Comparison of ENCODE assay signal across 8 cellular contexts in genomic region chr1:26471498-26472329, GRCh38. TPM values are rescaled to one million over a fixed set of nuclear protein-coding genes. Genes with fewer than 3 reads are reported as not detected.
DNase-seq lines count a peak whose midpoint lies in the region; ATAC-seq, FAIRE-seq and TF ChIP-seq lines count a peak whose summit lies in the region.

No MANE protein-coding gene starts in this region.

- H2BK120ac ChIP-seq in H1 (replicated peaks; ENCODE audit: low read depth, low read length) (no peak overlapping the region), mesenchymal stem cell (ENCODE audit: low read depth, low read length) (no peak overlapping the region)

- peak overlapping the region; percentile 35 for H4K8ac ChIP-seq in H1 (ENCODE audit: extremely low read depth, insufficient read depth, low read length)
- no peak overlapping the region for H4K8ac ChIP-seq in mesenchymal stem cell (ENCODE audit: low read length)

- H3K4me3 ChIP-seq in H1 (ENCODE audit: extremely low read depth in 1 of 4, insufficient read depth in 2 of 4, low read depth in 3 of 4, low read length in 4 of 4) (peak overlapping the region; percentile 65 to 96 (median 78)), mesenchymal stem cell (ENCODE audit: insufficient read depth in 1 of 2, low read depth in 1 of 2, low read length in 2 of 2) (peak overlapping the region; percentile 51 to 82)

- H4K20me1 ChIP-seq in H1 (replicated peaks in 1 of 2; ENCODE audit: control insufficient read depth in 1 of 2, insufficient read depth in 2 of 2, low read length in 2 of 2): peaks cover 6 to 14% of the 10 kb centered on the region in 2 experiments

- no peak overlapping the region for H4K91ac ChIP-seq in H1 (replicated peaks; ENCODE audit: insufficient read length, low read length)
- H4K91ac ChIP-seq in mesenchymal stem cell (ENCODE audit: low read length): no peak overlapping the region

- WGBS in H1 (ENCODE audit: extremely low coverage in 1 of 2, insufficient coverage in 1 of 2, insufficient read length in 1 of 2, insufficient replicate concordance in 2 of 2, low coverage in 1 of 2, low lambda C conversion rate in 2 of 2, missing lambda C conversion rate in 1 of 2), 2 experiments: 2% methylated on average over 33 of the region's 56 CpGs; no CpG with 5 or more reads in 1 of the 2 experiments
- WGBS in mesenchymal stem cell: 3% methylated on average over 41 of the region's 56 CpGs

- H3K56ac ChIP-seq in H1 (replicated peaks; ENCODE audit: insufficient read length, low read depth, low read length): peak overlapping the region; percentile 36

- peak in 1 of 2 experiments; percentile 62; a peak in 1 of 3 replicates for TF ChIP-seq POLR2A in H1 (IDR thresholded peaks at IDR 0.05; ENCODE audit: control extremely low read depth in 1 of 2, low read depth in 2 of 2, low read length in 2 of 2)

- DNase-seq in SHP77 (lab: John Stamatoyannopoulos, UW) (peak; percentile 73 to 79), SHP77 treated with DMSO at 0.1 percent for 48 hours (lab: John Stamatoyannopoulos, UW) (no peak), NCI-H2171 (lab: John Stamatoyannopoulos, UW) (peak; percentile 45), H1 (ENCODE audit: low read depth in 1 of 2, low spot score in 2 of 2) (peak; percentile 36 to 84), mesenchymal stem cell (peak; percentile 91)
- DNase-seq in stimulated activated CD8-positive, alpha-beta memory T cell treated with anti-CD3 and anti-CD28 coated beads, Interleukin-7, amount 100 ng/mL, for 24 hours (ENCODE audit: low read depth): peak; percentile 8

- H3K23me2 ChIP-seq in H1 (ENCODE audit: low read depth, low read length): peaks cover 11% of the 10 kb centered on the region

- peaks cover 0 to 4% (median 0%) of the 10 kb centered on the region in 4 experiments; a peak in 2 of 7 replicates for H3K27me3 ChIP-seq in H1 (replicated peaks in 1 of 4; ENCODE audit: control insufficient read depth in 3 of 4, extremely low read depth in 1 of 4, insufficient read depth in 3 of 4, low read length in 3 of 4)
- H3K27me3 ChIP-seq in mesenchymal stem cell (ENCODE audit: control insufficient read depth in 1 of 2, insufficient read depth in 1 of 2, low read length in 2 of 2): no peaks in the 10 kb centered on the region

- H3K4ac ChIP-seq in H1 (replicated peaks; ENCODE audit: insufficient read length, low read depth, low read length) (peak overlapping the region; percentile 57), mesenchymal stem cell (ENCODE audit: low read depth in 1 of 2, low read length in 2 of 2) (peak overlapping the region in 1 of 2 experiments; percentile 47)

- H3K36me3 ChIP-seq in H1 (ENCODE audit: control insufficient read depth in 2 of 4, insufficient read depth in 4 of 4, low read length in 3 of 4) (peaks cover 21 to 49% (median 35%) of the 10 kb centered on the region in 4 experiments), mesenchymal stem cell (ENCODE audit: control insufficient read depth in 1 of 2, insufficient read depth in 2 of 2, low read depth in 1 of 2, low read length in 2 of 2) (peaks cover 22 to 54% of the 10 kb centered on the region in 2 experiments)

- H2BK5ac ChIP-seq in H1 (ENCODE audit: low read depth, low read length) (peak overlapping the region; percentile 85; the same call in 1 of the 2 replicates), mesenchymal stem cell (ENCODE audit: low read depth, low read length, poor library complexity, severe bottlenecking) (no peak overlapping the region)

- H2AFZ ChIP-seq in H1 (ENCODE audit: low read length) (no peak overlapping the region), mesenchymal stem cell (ENCODE audit: low read depth, low read length) (no peak overlapping the region)

- H3K14ac ChIP-seq in H1 (ENCODE audit: insufficient read length) (no peak overlapping the region), mesenchymal stem cell (ENCODE audit: low read length in 2 of 2) (peak overlapping the region in 1 of 2 experiments; percentile 78)

- H2AK5ac ChIP-seq in H1 (ENCODE audit: low read depth, low read length): no peak overlapping the region
- no peak overlapping the region for H2AK5ac ChIP-seq in mesenchymal stem cell (ENCODE audit: low read length, severe bottlenecking)

- peaks cover 5 to 15% of the 10 kb centered on the region in 2 experiments; a peak in 3 of 4 replicates for H3K79me2 ChIP-seq in H1 (ENCODE audit: control insufficient read depth in 1 of 2, insufficient read depth in 2 of 2, low read length in 2 of 2)

- no peaks in the 10 kb centered on the region; the same call in 1 of the 2 replicates for H3K79me1 ChIP-seq in H1 (ENCODE audit: low read depth, low read length)
- peaks cover 9% of the 10 kb centered on the region for H3K79me1 ChIP-seq in mesenchymal stem cell (replicated peaks; ENCODE audit: low read length, poor library complexity, severe bottlenecking)

- TF ChIP-seq RAD21 in H1 (IDR thresholded peaks at IDR 0.05 in 1 of 2, conservative IDR thresholded peaks at IDR 0.05 in 1 of 2; ENCODE audit: low read depth in 2 of 2, low read length in 2 of 2): no peak

- no peak overlapping the region for H2BK20ac ChIP-seq in H1 (ENCODE audit: low read length)

- TF ChIP-seq EP300 in H1 (IDR thresholded peaks at IDR 0.05; ENCODE audit: borderline replicate concordance in 1 of 2, low read depth in 2 of 2, low read length in 2 of 2): no peak

- 0 out of 2 replicates have a peak overlapping the region, but pooled peaks have one; percentile 81 for H2BK15ac ChIP-seq in H1 (ENCODE audit: low read length)
- no peak overlapping the region for H2BK15ac ChIP-seq in mesenchymal stem cell (ENCODE audit: low read depth, poor library complexity, severe bottlenecking)

- H3K4me1 ChIP-seq in H1 (replicated peaks in 1 of 4; ENCODE audit: control insufficient read depth in 3 of 4, insufficient read depth in 4 of 4, low read length in 3 of 4): peaks cover 8 to 13% (median 11%) of the 10 kb centered on the region in 4 experiments
- peaks cover 14% of the 10 kb centered on the region for H3K4me1 ChIP-seq in mesenchymal stem cell (ENCODE audit: control insufficient read depth, insufficient read depth, low read depth, low read length)

- FAIRE-seq in H1 (lab: Jason Lieb, UNC): no peak

- H3K23ac ChIP-seq in H1 (ENCODE audit: insufficient read length) (no peak overlapping the region), mesenchymal stem cell (ENCODE audit: low read length in 2 of 2) (peak overlapping the region in 1 of 2 experiments; percentile 23)

- peak; percentile 2 for ATAC-seq in HG02938 (IDR thresholded peaks at IDR 0.05; ENCODE audit: unreplicated experiment)
- ATAC-seq in activated CD4-positive, CD25-positive, alpha-beta regulatory T cell treated with anti-CD3 and anti-CD28 coated beads, Interleukin-2, amount 50 U/mL, for 24 hours: peak; percentile 18 to 30

- TF ChIP-seq CTCF in H1 (IDR thresholded peaks at IDR 0.05; ENCODE audit: control extremely low read depth in 1 of 3, insufficient read depth in 1 of 3, low read depth in 1 of 3, low read length in 3 of 3): no peak

- peak overlapping the region; percentile 75; the same call in 1 of the 2 replicates for H2BK12ac ChIP-seq in H1 (ENCODE audit: low read depth, low read length)
- peak overlapping the region in 1 of 2 experiments; percentile 24 for H2BK12ac ChIP-seq in mesenchymal stem cell (ENCODE audit: low read length in 2 of 2)

- no peaks in the 10 kb centered on the region for H3K9me3 ChIP-seq in H1 (ENCODE audit: insufficient read depth in 2 of 2, low read depth in 1 of 2, low read length in 1 of 2)
- H3K9me3 ChIP-seq in mesenchymal stem cell (ENCODE audit: control insufficient read depth, low read length): no peaks in the 10 kb centered on the region

- CTCF ChIA-PET in H1 (lab: Charles Lee; ENCODE audit: partially characterized antibody): interaction anchor here (0.8 to 4.3 kb wide), 8 partner anchors 9 to 191 kb away, joined by 3 to 16 read pairs (median 7); partner anchors contain the start of gene RPS6KA1

- POLR2A ChIA-PET in H1 (lab: Charles Lee; ENCODE audit: partially characterized antibody): interaction anchor here (0.8 to 5.0 kb wide), 36 partner anchors 10 to 385 kb away, joined by 3 to 73 read pairs (median 5); partner anchors contain the start of genes CD52, DHDDS, LIN28A and RPS6KA1

- H3K27ac ChIP-seq in H1 (ENCODE audit: low read depth, low read length): peak overlapping the region; percentile 58; the same call in 1 of the 2 replicates
- peak overlapping the region; percentile 13 for H3K27ac ChIP-seq in mesenchymal stem cell (ENCODE audit: low read length, poor library complexity, severe bottlenecking)

- H3K4me2 ChIP-seq in H1 (ENCODE audit: insufficient read depth in 1 of 2, low read depth in 2 of 2, low read length in 2 of 2): peak overlapping the region; percentile 84 to 96
- peak overlapping the region; percentile 77 for H3K4me2 ChIP-seq in mesenchymal stem cell (ENCODE audit: low read length, poor library complexity, severe bottlenecking)

- H3K18ac ChIP-seq in H1 (ENCODE audit: extremely low read depth, low read length) (peak overlapping the region; percentile 80), mesenchymal stem cell (ENCODE audit: low read depth in 1 of 2, low read length in 2 of 2) (peak overlapping the region; percentile 8 to 46)

- H4K5ac ChIP-seq in H1 (ENCODE audit: insufficient read length, low read depth, low read length): peak overlapping the region; percentile 20

- H3K9ac ChIP-seq in H1 (replicated peaks in 1 of 4; ENCODE audit: extremely low read depth in 1 of 4, low read depth in 3 of 4, low read length in 3 of 4): peak overlapping the region; percentile 40 to 69 (median 58)
- H3K9ac ChIP-seq in mesenchymal stem cell (ENCODE audit: low read length): peak overlapping the region; percentile 65

RNA-seq across cellular contexts. Expression of gene HMGN2, which starts 0.5 kb away (rescaled TPM):
- total RNA-seq in H1 (2021; fragmentation: NEBNext Ultra II Directional; extraction: Animal tissue kit (Norgen Biotek cat#: 25700)): 452 and 453 TPM in 2 replicates
- polyA plus RNA-seq in H1 (2011; rRNA removed): 144 and 254 TPM in 2 replicates
- polyA plus RNA-seq in H1 (2011; cell fraction: cytosol; rRNA removed): 207 TPM
- polyA plus RNA-seq in H1 (2011; cell fraction: nucleus; rRNA removed): 139 TPM
- polyA plus RNA-seq in H1 (2012, experiment 1 of 2): 401 to 512 TPM (median 449 TPM) in 4 replicates
- 287 TPM for polyA plus RNA-seq in H1 (2012, experiment 2 of 2)
- polyA plus RNA-seq in H1 (2013, experiment 1 of 2): 455 TPM
- polyA plus RNA-seq in H1 (2013, experiment 2 of 2): 462 TPM
- 78.8 and 84.2 TPM in 2 replicates for polyA minus RNA-seq in H1 (2011; rRNA and poly(A)+ RNA removed)
- 84.5 TPM for polyA minus RNA-seq in H1 (2011; cell fraction: cytosol; rRNA and poly(A)+ RNA removed)
- polyA minus RNA-seq in H1 (2011; cell fraction: nucleus; rRNA and poly(A)+ RNA removed): 135 TPM
- 370 TPM for polyA plus RNA-seq in mesenchymal stem cell (2013, experiment 1 of 2)
- 378 TPM for polyA plus RNA-seq in mesenchymal stem cell (2013, experiment 2 of 2)

RNA-seq across cellular contexts. Expression of gene DHDDS, which starts 39.6 kb away (rescaled TPM):
- total RNA-seq in H1 (2021; fragmentation: NEBNext Ultra II Directional; extraction: Animal tissue kit (Norgen Biotek cat#: 25700)): 44.6 and 48.0 TPM in 2 replicates
- 28.3 and 30.1 TPM in 2 replicates for polyA plus RNA-seq in H1 (2011; rRNA removed)
- polyA plus RNA-seq in H1 (2011; cell fraction: cytosol; rRNA removed): 43.4 TPM
- polyA plus RNA-seq in H1 (2011; cell fraction: nucleus; rRNA removed): 34.7 TPM
- 42.6 to 51.6 TPM (median 44.8 TPM) in 4 replicates for polyA plus RNA-seq in H1 (2012, experiment 1 of 2)
- 37.7 TPM for polyA plus RNA-seq in H1 (2012, experiment 2 of 2)
- polyA plus RNA-seq in H1 (2013, experiment 1 of 2): 24.3 TPM
- 21.4 TPM for polyA plus RNA-seq in H1 (2013, experiment 2 of 2)
- polyA minus RNA-seq in H1 (2011; rRNA and poly(A)+ RNA removed): 56.8 TPM in 2 replicates
- polyA minus RNA-seq in H1 (2011; cell fraction: cytosol; rRNA and poly(A)+ RNA removed): 23.6 TPM
- 56.6 TPM for polyA minus RNA-seq in H1 (2011; cell fraction: nucleus; rRNA and poly(A)+ RNA removed)
- polyA plus RNA-seq in mesenchymal stem cell (2013, experiment 1 of 2): 40.4 TPM
- polyA plus RNA-seq in mesenchymal stem cell (2013, experiment 2 of 2): 38.8 TPM

RNA-seq across cellular contexts. Expression of gene RPS6KA1, which starts 57.8 kb away (rescaled TPM):
- total RNA-seq in H1 (2021; fragmentation: NEBNext Ultra II Directional; extraction: Animal tissue kit (Norgen Biotek cat#: 25700)): 55.0 and 56.5 TPM in 2 replicates
- polyA plus RNA-seq in H1 (2011; rRNA removed): 44.3 and 48.8 TPM in 2 replicates
- polyA plus RNA-seq in H1 (2011; cell fraction: cytosol; rRNA removed): 46.1 TPM
- polyA plus RNA-seq in H1 (2011; cell fraction: nucleus; rRNA removed): 65.0 TPM
- polyA plus RNA-seq in H1 (2012, experiment 1 of 2): 40.0 to 54.8 TPM (median 50.7 TPM) in 4 replicates
- 54.0 TPM for polyA plus RNA-seq in H1 (2012, experiment 2 of 2)
- polyA plus RNA-seq in H1 (2013, experiment 1 of 2): 33.6 TPM
- 28.5 TPM for polyA plus RNA-seq in H1 (2013, experiment 2 of 2)
- 63.2 and 67.1 TPM in 2 replicates for polyA minus RNA-seq in H1 (2011; rRNA and poly(A)+ RNA removed)
- polyA minus RNA-seq in H1 (2011; cell fraction: cytosol; rRNA and poly(A)+ RNA removed): 47.8 TPM
- 43.5 TPM for polyA minus RNA-seq in H1 (2011; cell fraction: nucleus; rRNA and poly(A)+ RNA removed)
- polyA plus RNA-seq in mesenchymal stem cell (2013, experiment 1 of 2): 5.6 TPM
- 6.8 TPM for polyA plus RNA-seq in mesenchymal stem cell (2013, experiment 2 of 2)
